14 cellular contexts compared by ENCODE assay signal in genomic region chr21:44547656-44548331, GRCh38. TPM values are rescaled to one million over a fixed set of nuclear protein-coding genes. Genes with fewer than 3 reads are reported as not detected.
DNase-seq lines count a peak whose midpoint lies in the region; ATAC-seq lines count a peak whose summit lies in the region.
"Had no signal": no experiment of that assay in that cellular context is flagged by ENCODE, and none has a peak within 500 bp of the region (broad histone marks: within the 10 kb centered on the region; RNA-seq: fewer than 3 reads in every experiment).

No MANE protein-coding gene starts in this region.

- no peak overlapping the region for H3K4me3 ChIP-seq in HUES64 (ENCODE audit: low read length)
- H3K4me3 ChIP-seq: left ventricle myocardium inferior had no signal

- peak; percentile 12 to 18 for DNase-seq in activated CD4-positive, alpha-beta T cell treated with anti-CD3 and anti-CD28 coated beads for 4 hours
- DNase-seq in central memory CD4-positive, alpha-beta T cell, result peak; percentile 48
- DNase-seq in stimulated activated CD4-positive, alpha-beta T cell treated with anti-CD3 and anti-CD28 coated beads, Interleukin-2, amount 100 ng/mL, for 24 hours, result peak; percentile 24 to 29
- DNase-seq in mesenteric fat pad (ENCODE audit: low spot score) (no peak), AG08395 (ENCODE audit: low spot score) (no peak)
- DNase-seq: foreskin keratinocyte, left ventricle myocardium inferior, NCI-H2029 treated with DMSO at 0.1 percent for 48 hours, Right ventricle myocardium superior had no signal

- no peak overlapping the region for H3K9ac ChIP-seq in HUES64 (ENCODE audit: low read depth, low read length)

- H3K27ac ChIP-seq in HUES64 (ENCODE audit: low read depth, low read length), result peak overlapping the region; percentile 9; the same call in 1 of the 2 replicates
- H3K27ac ChIP-seq: foreskin keratinocyte, left ventricle myocardium inferior had no signal

- no peaks in the 10 kb centered on the region for H3K27me3 ChIP-seq in HUES64 (ENCODE audit: insufficient read depth, low read length)
- H3K27me3 ChIP-seq: foreskin keratinocyte had no signal

- peaks cover 18% of the 10 kb centered on the region for H3K4me1 ChIP-seq in HUES64 (ENCODE audit: insufficient read depth, low read length)
- H3K4me1 ChIP-seq: left ventricle myocardium inferior had no signal

- no peak for ATAC-seq in GM18867 (IDR thresholded peaks at IDR 0.05; ENCODE audit: unreplicated experiment)
- no peak for ATAC-seq in GM21529 (IDR thresholded peaks at IDR 0.05; ENCODE audit: unreplicated experiment)
- ATAC-seq: foreskin keratinocyte had no signal

- no peaks in the 10 kb centered on the region for H3K36me3 ChIP-seq in HUES64 (ENCODE audit: insufficient read depth, low read length)
- H3K36me3 ChIP-seq: left ventricle myocardium inferior had no signal

- WGBS in HUES64, result 79% methylated on average over 5 of the region's 5 CpGs

- no peaks in the 10 kb centered on the region for H3K9me3 ChIP-seq in HUES64 (ENCODE audit: insufficient read depth, low read depth, low read length)

RNA-seq across cellular contexts. Expression of gene KRTAP10-2, which starts 3.5 kb away (rescaled TPM):
- polyA plus RNA-seq in HUES64 (2013, experiment 1 of 2), result not detected
- not detected for polyA plus RNA-seq in HUES64 (2013, experiment 2 of 2)
- total RNA-seq in mesenteric fat pad, result not detected
- total RNA-seq: chondrocyte, foreskin keratinocyte, left ventricle myocardium inferior, renal cortical epithelial cell, Right ventricle myocardium superior had no signal
- polyA plus RNA-seq: foreskin keratinocyte had no signal

RNA-seq across cellular contexts. Expression of gene KRTAP10-1, which starts 7.8 kb away (rescaled TPM):
- not detected for polyA plus RNA-seq in HUES64 (2013, experiment 1 of 2)
- not detected for polyA plus RNA-seq in HUES64 (2013, experiment 2 of 2)
- total RNA-seq in mesenteric fat pad, result not detected
- total RNA-seq: chondrocyte, foreskin keratinocyte, left ventricle myocardium inferior, renal cortical epithelial cell, Right ventricle myocardium superior had no signal
- polyA plus RNA-seq: foreskin keratinocyte had no signal

RNA-seq across cellular contexts. Expression of gene KRTAP10-3, which starts 10.8 kb away (rescaled TPM):
- not detected for polyA plus RNA-seq in HUES64 (2013, experiment 1 of 2)
- not detected for polyA plus RNA-seq in HUES64 (2013, experiment 2 of 2)
- not detected for total RNA-seq in mesenteric fat pad
- total RNA-seq: chondrocyte, foreskin keratinocyte, left ventricle myocardium inferior, renal cortical epithelial cell, Right ventricle myocardium superior had no signal
- polyA plus RNA-seq: foreskin keratinocyte had no signal

RNA-seq across cellular contexts. Expression of gene KRTAP10-4, which starts 25.7 kb away (rescaled TPM):
- polyA plus RNA-seq in HUES64 (2013, experiment 1 of 2), result not detected
- not detected for polyA plus RNA-seq in HUES64 (2013, experiment 2 of 2)
- total RNA-seq in mesenteric fat pad, result not detected
- total RNA-seq: chondrocyte, foreskin keratinocyte, left ventricle myocardium inferior, renal cortical epithelial cell, Right ventricle myocardium superior had no signal
- polyA plus RNA-seq: foreskin keratinocyte had no signal

RNA-seq across cellular contexts. Expression of gene KRTAP10-5, which starts 32.6 kb away (rescaled TPM):
- not detected for polyA plus RNA-seq in HUES64 (2013, experiment 1 of 2)
- not detected for polyA plus RNA-seq in HUES64 (2013, experiment 2 of 2)
- not detected for total RNA-seq in mesenteric fat pad
- total RNA-seq: chondrocyte, foreskin keratinocyte, left ventricle myocardium inferior, renal cortical epithelial cell, Right ventricle myocardium superior had no signal
- polyA plus RNA-seq: foreskin keratinocyte had no signal

Comparison
In these comparisons a context has a peak if more than half of its experiments do, and no peak if none do; other contexts are left out.
1. DNase-seq: peak in activated CD4-positive, alpha-beta T cell treated with anti-CD3 and anti-CD28 coated beads for 4 hours (2 of 2), central memory CD4-positive, alpha-beta T cell (single experiment) and stimulated activated CD4-positive, alpha-beta T cell treated with anti-CD3 and anti-CD28 coated beads, Interleukin-2, amount 100 ng/mL, for 24 hours (2 of 2); none in mesenteric fat pad (single experiment) and AG08395 (single experiment).